ENCODE assay signal across 8 cellular contexts in genomic region chr14:69152181-69152943, GRCh38. TPM values are rescaled to one million over a fixed set of nuclear protein-coding genes. Genes with fewer than 3 reads are reported as not detected.
A peak's percentile ranks its signal among the peaks of the same experiment; 100 is the strongest.
DNase-seq lines count a peak whose midpoint lies in the region; ATAC-seq, FAIRE-seq and TF ChIP-seq lines count a peak whose summit lies in the region.

No MANE protein-coding gene starts in this region.

- H2AFZ ChIP-seq in K562 (ENCODE audit: low read depth, low read length), result peak overlapping the region; percentile 83

- peak; percentile 63 for DNase-seq in NCI-H2227 (lab: John Stamatoyannopoulos, UW; ENCODE audit: unreplicated experiment)
- no peak for DNase-seq in NCI-H2227 treated with DMSO at 0.1 percent for 48 hours (lab: John Stamatoyannopoulos, UW)
- DNase-seq in SW480 (ENCODE audit: low spot score), result peak; percentile 53
- DNase-seq in K562 (ENCODE audit: extremely low read depth in 1 of 4, low spot score in 3 of 4), result peak; percentile 54 to 63 (median 57)
- peak; percentile 53 for DNase-seq in small intestine
- no peak for DNase-seq in D721Med (ENCODE audit: insufficient read length, low spot score)

- peak; percentile 6 for ATAC-seq in HG03432 (IDR thresholded peaks at IDR 0.05; ENCODE audit: unreplicated experiment)
- ATAC-seq in K562, result peak; percentile 26

- H3K79me2 ChIP-seq in K562 (ENCODE audit: control insufficient read depth, insufficient read depth, low read length), result peaks cover 49% of the 10 kb centered on the region

- H3K9me1 ChIP-seq in K562 (ENCODE audit: control insufficient read depth, insufficient read depth, low read length), result no peaks in the 10 kb centered on the region

- TF ChIP-seq EP300 in K562 (IDR thresholded peaks at IDR 0.05; ENCODE audit: low read length), result no peak

- H3K9ac ChIP-seq in K562 (ENCODE audit: insufficient read depth in 1 of 2, low read depth in 2 of 2, low read length in 2 of 2), result peak overlapping the region; percentile 94
- peak overlapping the region; percentile 79 for H3K9ac ChIP-seq in iPS-18a (ENCODE audit: low read length)

- no peak for TF ChIP-seq CTCF in K562 (IDR thresholded peaks at IDR 0.05 in 2 of 3, conservative IDR thresholded peaks at IDR 0.05 in 1 of 3; ENCODE audit: insufficient read depth in 2 of 3, low read depth in 1 of 3, low read length in 3 of 3)
- no peak for TF ChIP-seq CTCF in D721Med (IDR thresholded peaks at IDR 0.05; ENCODE audit: insufficient read depth, missing control alignments)

- H3K4me1 ChIP-seq in K562 (replicated peaks in 1 of 2; ENCODE audit: control insufficient read depth in 2 of 2, insufficient read depth in 2 of 2, low read length in 2 of 2), result peaks cover 19 to 20% of the 10 kb centered on the region in 2 experiments; a peak in 4 of 5 replicates
- H3K4me1 ChIP-seq in iPS-18a (ENCODE audit: control insufficient read depth, low read depth, low read length), result peaks cover 15% of the 10 kb centered on the region
- H3K4me1 ChIP-seq in small intestine (ENCODE audit: control insufficient read depth in 2 of 2, insufficient read depth in 1 of 2, low read depth in 1 of 2, low read length in 1 of 2), result peaks cover 3 to 10% of the 10 kb centered on the region in 2 donors

- H3K27ac ChIP-seq in K562 (ENCODE audit: extremely low read depth, low read depth, low read length) (peak overlapping the region; percentile 90), iPS-18a (ENCODE audit: low read length) (no peak overlapping the region), small intestine (ENCODE audit: low read depth in 1 of 2, low read length in 1 of 2) (peak overlapping the region; percentile 93)

- H3K36me3 ChIP-seq in K562 (ENCODE audit: control insufficient read depth, insufficient read depth, low read length) (peaks cover 17% of the 10 kb centered on the region), iPS-18a (ENCODE audit: control insufficient read depth, low read depth, low read length) (peaks cover 4% of the 10 kb centered on the region), small intestine (ENCODE audit: control insufficient read depth in 2 of 2, insufficient read depth in 2 of 2, low read length in 2 of 2) (no peaks in the 10 kb centered on the region)

- no peaks in the 10 kb centered on the region for H4K20me1 ChIP-seq in K562 (replicated peaks; ENCODE audit: control insufficient read depth, insufficient read depth, low read length)

- CTCF ChIA-PET in K562 (lab: Yijun Ruan, JAX; ENCODE audit: low intra/inter-chr PET ratio), result interaction anchor here (1.0 kb wide), 1 partner anchor 63 kb away, joined by 3 read pairs; no protein-coding TSS in a partner anchor

- BruUV-seq in K562 (replicated peaks; lab: Mats Ljungman, UMichigan), result no TSS peak

- FAIRE-seq in K562 (lab: Jason Lieb, UNC) (peak; percentile 32), small intestine (lab: Jason Lieb, UNC) (no peak), D721Med (lab: Jason Lieb, UNC) (no peak)

- TF ChIP-seq POLR2A in K562 (conservative IDR thresholded peaks at IDR 0.05), result no peak

- no peak for TF ChIP-seq RAD21 in K562 (CRISPR knock-in tag; conservative IDR thresholded peaks at IDR 0.05 in 1 of 2, IDR thresholded peaks at IDR 0.05 in 1 of 2)

- POLR2A ChIA-PET in K562 (lab: Yijun Ruan, JAX), result interaction anchor here (0.6 to 0.9 kb wide), 5 partner anchors 15 to 79 kb away, joined by 3 to 7 read pairs (median 3); no protein-coding TSS in a partner anchor

- in situ Hi-C loops in K562 (cut with MboI), result no loop called here

- H3K4me3 ChIP-seq in K562 (peak overlapping the region; percentile 90), iPS-18a (ENCODE audit: low read length) (peak overlapping the region; percentile 93), small intestine (ENCODE audit: low read depth in 1 of 2, low read length in 2 of 2) (peak overlapping the region; percentile 94)

- H3K9me3 ChIP-seq in K562 (replicated peaks; ENCODE audit: control insufficient read depth, insufficient read depth, low read depth, low read length) (no peaks in the 10 kb centered on the region), iPS-18a (ENCODE audit: control insufficient read depth, low read depth, low read length) (no peaks in the 10 kb centered on the region), small intestine (ENCODE audit: control insufficient read depth, low read depth) (no peaks in the 10 kb centered on the region)

- intact Hi-C loops in K562 (cut with micrococcal nuclease), result loop anchor here (5.0 kb wide), 1 partner anchor 40 kb away; the partner anchor contains the start of gene EXD2

- peak overlapping the region; percentile 81 for H3K4me2 ChIP-seq in K562 (ENCODE audit: insufficient read depth, low read length)

- no peaks in the 10 kb centered on the region for H3K27me3 ChIP-seq in K562 (ENCODE audit: control insufficient read depth in 2 of 2, insufficient read depth in 2 of 2, low read length in 2 of 2)
- peaks cover 16% of the 10 kb centered on the region for H3K27me3 ChIP-seq in iPS-18a (ENCODE audit: control insufficient read depth, insufficient read depth, low read length)
- no peaks in the 10 kb centered on the region for H3K27me3 ChIP-seq in small intestine (ENCODE audit: control insufficient read depth in 2 of 2, insufficient read depth in 2 of 2, low read length in 2 of 2)

- WGBS in K562 (ENCODE audit: insufficient coverage, low coverage, missing lambda C conversion rate), result 1% methylated on average over 20 of the region's 39 CpGs
- 0 to 1% (median 0%) methylated on average over 33 to 39 of the region's 39 CpGs for WGBS in small intestine, 3 donors

TF ChIP-seq in K562, 482 proteins besides CTCF, POLR2A, EP300 and RAD21:
- TF ChIP-seq NFRKB (IDR thresholded peaks at IDR 0.05; ENCODE audit: low read depth) (0 out of 2 replicates have a peak, but pooled peaks have one; percentile 12), ZBTB7A (IDR thresholded peaks at IDR 0.05; ENCODE audit: borderline replicate concordance, control insufficient read depth, low read depth, low read length) (peak; percentile 50; the same call in 1 of the 2 replicates), NR2C2 (CRISPR knock-in tag; IDR thresholded peaks at IDR 0.05) (no peak), NR2C2 (tag; IDR thresholded peaks at IDR 0.05) (peak; percentile 29; the same call in 1 of the 2 replicates), NKRF (IDR thresholded peaks at IDR 0.05; ENCODE audit: borderline replicate concordance) (no peak), PHF8 (IDR thresholded peaks at IDR 0.05; ENCODE audit: borderline replicate concordance, low read length) (peak; percentile 45; the same call in 1 of the 2 replicates)

RNA-seq across cellular contexts. Expression of gene DCAF5, which starts 0.6 kb away (rescaled TPM):
- total RNA-seq in K562 (2011; cell fraction: chromatin; rRNA removed; ENCODE audit: low replicate concordance), result 22.5 and 34.2 TPM in 2 replicates
- 17.0 and 18.6 TPM in 2 replicates for total RNA-seq in K562 (2011; cell fraction: nucleolus; rRNA removed)
- total RNA-seq in K562 (2011; cell fraction: nucleoplasm; rRNA removed), result 21.1 and 24.9 TPM in 2 replicates
- total RNA-seq in K562 (2014; rRNA removed) (7.5 and 8.1 TPM in 2 replicates), K562 (2014; rRNA removed; fragmentation: Illumina TruSeq; extraction: Trizol) (11.3 and 12.7 TPM in 2 replicates), K562 (2015; rRNA removed; fragmentation: Illumina TruSeq; extraction: Trizol) (12.5 and 13.2 TPM in 2 replicates), K562 (2021) (16.9 and 20.2 TPM in 2 replicates)
- polyA plus RNA-seq in K562 (2011; rRNA removed) (24.1 and 26.3 TPM in 2 replicates), K562 (2014; fragmentation: Illumina TruSeq; extraction: Trizol) (21.8 and 23.6 TPM in 2 replicates), K562 (2014; fragmentation: Nextera tagmentation; extraction: Ambion mirVana) (1 to 10 TPM; 5.6 to 9.1 TPM), K562 (2014; rRNA removed) (13.7 and 15.1 TPM in 2 replicates), small intestine (10 to 100 TPM; 13.2 to 16.5 (median 15.8) TPM)
- polyA plus RNA-seq in K562 (2011; cell fraction: cytosol; rRNA removed), result 27.4 and 30.1 TPM in 2 replicates
- polyA plus RNA-seq in K562 (2011; cell fraction: nucleus; rRNA removed), result 73.7 and 97.8 TPM in 2 replicates
- polyA plus RNA-seq in K562 (2012), result 14.2 and 21.5 TPM in 2 replicates
- polyA minus RNA-seq in K562 (2011; rRNA and poly(A)+ RNA removed), result 15.9 and 19.1 TPM in 2 replicates
- polyA minus RNA-seq in K562 (2011; cell fraction: cytosol; rRNA and poly(A)+ RNA removed), result 9.4 and 10.4 TPM in 2 replicates
- polyA minus RNA-seq in K562 (2011; cell fraction: nucleus; rRNA and poly(A)+ RNA removed), result 18.0 and 25.4 TPM in 2 replicates

RNA-seq across cellular contexts. Expression of gene EXD2, which starts 38.9 kb away (rescaled TPM):
- 10.3 and 15.3 TPM in 2 replicates for total RNA-seq in K562 (2011; cell fraction: chromatin; rRNA removed; ENCODE audit: low replicate concordance)
- 6.0 and 7.1 TPM in 2 replicates for total RNA-seq in K562 (2011; cell fraction: nucleolus; rRNA removed)
- total RNA-seq in K562 (2011; cell fraction: nucleoplasm; rRNA removed), result 10.2 and 12.1 TPM in 2 replicates
- total RNA-seq in K562 (2014; rRNA removed) (3.0 and 4.6 TPM in 2 replicates), K562 (2014; rRNA removed; fragmentation: Illumina TruSeq; extraction: Trizol) (3.2 and 3.9 TPM in 2 replicates), K562 (2015; rRNA removed; fragmentation: Illumina TruSeq; extraction: Trizol) (4.5 and 4.7 TPM in 2 replicates), K562 (2021) (5.0 and 6.1 TPM in 2 replicates)
- polyA plus RNA-seq in K562 (2011; rRNA removed) (7.5 and 8.4 TPM in 2 replicates), K562 (2014; fragmentation: Illumina TruSeq; extraction: Trizol) (4.6 and 4.8 TPM in 2 replicates), K562 (2014; fragmentation: Nextera tagmentation; extraction: Ambion mirVana) (1 to 10 TPM; 1.6 TPM), K562 (2014; rRNA removed) (3.7 and 4.5 TPM in 2 replicates), small intestine (10 to 100 TPM in 1 of 3 donors, 1 to 10 TPM in 2; 3.2 to 11.7 (median 3.4) TPM)
- 2.8 and 5.5 TPM in 2 replicates for polyA plus RNA-seq in K562 (2011; cell fraction: cytosol; rRNA removed)
- polyA plus RNA-seq in K562 (2011; cell fraction: nucleus; rRNA removed), result 6.4 and 12.9 TPM in 2 replicates
- polyA plus RNA-seq in K562 (2012), result 4.4 and 5.8 TPM in 2 replicates
- polyA minus RNA-seq in K562 (2011; rRNA and poly(A)+ RNA removed), result 10.1 and 14.8 TPM in 2 replicates
- 2.8 and 5.5 TPM in 2 replicates for polyA minus RNA-seq in K562 (2011; cell fraction: cytosol; rRNA and poly(A)+ RNA removed)
- 3.0 and 5.2 TPM in 2 replicates for polyA minus RNA-seq in K562 (2011; cell fraction: nucleus; rRNA and poly(A)+ RNA removed)

Comparison
In these comparisons a context has a peak if more than half of its experiments do, and no peak if none do; other contexts are left out.
1. DNase-seq: peak in NCI-H2227 (single experiment), SW480 (single experiment), K562 (4 of 4) and small intestine (single experiment); none in NCI-H2227 treated with DMSO at 0.1 percent for 48 hours (single experiment) and D721Med (single experiment).
2. Peak in every context shown above with its lines, with median percentiles within 50 percentile points of each other: H3K4me3 ChIP-seq.